Comparison of ENCODE assay signal across 9 cellular contexts in genomic region chr7:139725077-139725476, GRCh38. TPM values are rescaled to one million over a fixed set of nuclear protein-coding genes. Genes with fewer than 3 reads are reported as not detected.
DNase-seq lines count a peak whose midpoint lies in the region; ATAC-seq and TF ChIP-seq lines count a peak whose summit lies in the region.
"Had no signal": no experiment of that assay in that cellular context is flagged by ENCODE, and none has a peak within 500 bp of the region (broad histone marks: within the 10 kb centered on the region; RNA-seq: fewer than 3 reads in every experiment).

No MANE protein-coding gene starts in this region.

- no peak overlapping the region for H3K9ac ChIP-seq in liver (ENCODE audit: low read depth in 1 of 2, low read length in 2 of 2)

- TF ChIP-seq RAD21 in liver (IDR thresholded peaks at IDR 0.05), result no peak

- peak; percentile 79 for ATAC-seq in GM18867 (IDR thresholded peaks at IDR 0.05; ENCODE audit: unreplicated experiment)
- peak; percentile 85 for ATAC-seq in HG02678 (IDR thresholded peaks at IDR 0.05; ENCODE audit: unreplicated experiment)
- ATAC-seq in activated CD4-positive, CD25-positive, alpha-beta regulatory T cell treated with anti-CD3 and anti-CD28 coated beads, Interleukin-2, amount 50 U/mL, for 24 hours, result no peak

- H3K4me3 ChIP-seq in liver (ENCODE audit: low read depth in 1 of 3, low read length in 3 of 3), result no peak overlapping the region
- H3K4me3 ChIP-seq: SK-N-MC had no signal

- peak overlapping the region; percentile 75 to 85 for H3K27ac ChIP-seq in liver (ENCODE audit: low read depth in 1 of 2, low read length in 2 of 2)
- H3K27ac ChIP-seq: SK-N-MC had no signal

- DNase-seq in NCI-H446 treated with DMSO at 0.1 percent for 48 hours (lab: John Stamatoyannopoulos, UW) (peak; percentile 34), SK-N-DZ (ENCODE audit: low spot score) (no peak), activated T-cell treated with anti-CD3 and anti-CD28 coated beads for 4 hours (no peak)
- DNase-seq in activated CD4-positive, alpha-beta T cell treated with anti-CD3 and anti-CD28 coated beads, Interleukin-2, amount 50 U/mL, for 48 hours, result no peak

- WGBS in liver, result 40% methylated on average over 6 of the region's 6 CpGs

- H3K36me3 ChIP-seq in liver (ENCODE audit: control insufficient read depth in 4 of 4, insufficient read depth in 3 of 4, low read depth in 1 of 4, low read length in 3 of 4), result no peaks in the 10 kb centered on the region

- no peak for TF ChIP-seq CTCF in liver (IDR thresholded peaks at IDR 0.05; ENCODE audit: low read depth, low read length, missing input control)

- no peaks in the 10 kb centered on the region for H3K9me3 ChIP-seq in liver (ENCODE audit: control insufficient read depth in 4 of 4, low read length in 3 of 4)

- H3K27me3 ChIP-seq in liver (ENCODE audit: control insufficient read depth in 4 of 4, insufficient read depth in 4 of 4, low read length in 3 of 4), result no peaks in the 10 kb centered on the region

- peaks cover 16 to 75% (median 64%) of the 10 kb centered on the region in 4 donors for H3K4me1 ChIP-seq in liver (ENCODE audit: control insufficient read depth in 4 of 4, insufficient read depth in 4 of 4, low read length in 3 of 4)

TF ChIP-seq in liver, 16 proteins besides CTCF, POLR2A, EP300 and RAD21:
- TF ChIP-seq SP1 (IDR thresholded peaks at IDR 0.05) (no peak), RXRA (IDR thresholded peaks at IDR 0.05) (peak in 1 of 2 donors; percentile 29), HNF4A (conservative IDR thresholded peaks at IDR 0.05) (peak in 1 of 2 donors; percentile 12), YY1 (IDR thresholded peaks at IDR 0.05) (peak; percentile 27), FOXA2 (IDR thresholded peaks at IDR 0.05) (peak; percentile 41), ATF3 (IDR thresholded peaks at IDR 0.05) (no peak)

RNA-seq across cellular contexts. Expression of gene HIPK2, which starts 52.7 kb away (rescaled TPM):
- 10 to 100 TPM; 13.1 to 48.8 TPM for total RNA-seq in liver
- polyA plus RNA-seq in liver, result 10 to 100 TPM; 15.1 to 18.1 TPM
- 6.5 and 7.1 TPM in 2 replicates for polyA plus RNA-seq in SK-N-DZ (2014; cell fraction: cytosol; rRNA removed)
- 3.4 and 6.1 TPM in 2 replicates for polyA plus RNA-seq in SK-N-DZ (2014; cell fraction: nucleus; rRNA removed)

Comparison
In these comparisons a context has a peak if more than half of its experiments do, and no peak if none do; other contexts are left out.
1. ATAC-seq: peak in GM18867 (single experiment) and HG02678 (single experiment); none in activated CD4-positive, CD25-positive, alpha-beta regulatory T cell treated with anti-CD3 and anti-CD28 coated beads, Interleukin-2, amount 50 U/mL, for 24 hours (0 of 2).